1 cellular context compared by ENCODE assay signal in genomic region chr15:40565333-40566238, GRCh38.
TF ChIP-seq lines count a peak whose summit lies in the region.

No MANE protein-coding gene starts in this region.

TF ChIP-seq in endothelial cell of umbilical vein, 7 proteins besides CTCF, POLR2A, EP300 and RAD21:
- TF ChIP-seq EZH2 (IDR thresholded peaks at IDR 0.05; ENCODE audit: borderline replicate concordance, low read depth, low read length, severe bottlenecking): no peak
- TF ChIP-seq POLR2AphosphoS5 (IDR thresholded peaks at IDR 0.05; ENCODE audit: insufficient read depth, low read depth, low read length): no peak
- TF ChIP-seq FOS (IDR thresholded peaks at IDR 0.05; ENCODE audit: borderline replicate concordance, insufficient read depth, low read length): no peak
- TF ChIP-seq GATA2 (IDR thresholded peaks at IDR 0.05; ENCODE audit: insufficient read depth, insufficient read length, low read depth, low read length): no peak
- no peak for TF ChIP-seq MYC (IDR thresholded peaks at IDR 0.05; ENCODE audit: low read depth, low read length)
- TF ChIP-seq JUN (IDR thresholded peaks at IDR 0.05; ENCODE audit: borderline replicate concordance, insufficient read depth, insufficient read length, low read depth): no peak
- TF ChIP-seq, protein P1, sequence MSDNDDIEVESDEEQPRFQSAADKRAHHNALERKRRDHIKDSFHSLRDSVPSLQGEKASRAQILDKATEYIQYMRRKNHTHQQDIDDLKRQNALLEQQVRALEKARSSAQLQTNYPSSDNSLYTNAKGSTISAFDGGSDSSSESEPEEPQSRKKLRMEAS (IDR thresholded peaks at IDR 0.05; ENCODE audit: insufficient read depth, insufficient read length): no peak
